16 cellular contexts compared by ENCODE assay signal in the genomic region with DNA sequence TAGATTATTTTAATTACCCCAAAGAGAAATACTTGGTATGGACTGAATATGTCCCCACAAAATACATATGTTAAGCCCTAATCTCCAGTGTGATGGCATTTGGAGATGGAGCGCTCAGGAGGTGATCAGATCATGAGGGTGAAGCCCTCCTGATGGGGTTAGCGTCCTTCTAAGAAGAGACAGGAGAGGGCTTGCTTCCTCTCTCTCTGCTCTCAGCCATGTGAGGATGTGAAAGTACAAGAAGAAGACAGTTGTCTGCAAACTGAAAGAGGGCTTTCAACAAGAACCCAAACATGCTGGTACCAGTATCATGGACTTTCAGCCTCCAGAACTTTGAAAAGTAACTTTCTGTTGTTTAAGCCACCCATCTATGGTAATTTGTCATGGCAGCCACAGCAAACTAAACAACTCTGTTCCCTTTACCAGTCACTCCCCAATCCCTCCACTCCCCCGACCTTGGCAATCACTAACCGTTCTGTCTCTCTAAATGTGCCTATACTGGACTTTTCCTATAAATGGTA. TPM values are rescaled to one million over a fixed set of nuclear protein-coding genes. Genes with fewer than 3 reads are reported as not detected.
DNase-seq lines count a peak whose midpoint lies in the region; ATAC-seq and TF ChIP-seq lines count a peak whose summit lies in the region.
"Had no signal": no experiment of that assay in that cellular context is flagged by ENCODE, and none has a peak within 500 bp of the region (broad histone marks: within the 10 kb centered on the region; RNA-seq: fewer than 3 reads in every experiment).

No MANE protein-coding gene starts in this region.

- H3K4me1 ChIP-seq in naive thymus-derived CD4-positive, alpha-beta T cell (ENCODE audit: control insufficient read depth in 2 of 2, insufficient read depth in 2 of 2, low read length in 2 of 2): no peaks in the 10 kb centered on the region
- H3K4me1 ChIP-seq in adrenal gland (replicated peaks in 1 of 2): no peaks in the 10 kb centered on the region
- H3K4me1 ChIP-seq: colonic mucosa had no signal

- ATAC-seq in GM18868 (IDR thresholded peaks at IDR 0.05; ENCODE audit: unreplicated experiment): peak; percentile 30
- ATAC-seq in GM21576 (IDR thresholded peaks at IDR 0.05; ENCODE audit: unreplicated experiment): peak; percentile 46
- peak; percentile 35 for ATAC-seq in HG03460 (IDR thresholded peaks at IDR 0.05; ENCODE audit: unreplicated experiment)
- ATAC-seq in naive thymus-derived CD4-positive, alpha-beta T cell: peak; percentile 30
- ATAC-seq in GM21381 (IDR thresholded peaks at IDR 0.05; ENCODE audit: unreplicated experiment): no peak
- ATAC-seq: activated CD8-positive, alpha-beta T cell treated with anti-CD3 and anti-CD28 coated beads, Interleukin-2, amount 10 ng/mL, durations not matched to agents 7 days and 5 days had no signal

- POLR2A ChIA-PET in naive thymus-derived CD4-positive, alpha-beta T cell (lab: Charles Lee): no interaction called here

- no peaks in the 10 kb centered on the region for H3K36me3 ChIP-seq in naive thymus-derived CD4-positive, alpha-beta T cell (ENCODE audit: control insufficient read depth in 2 of 3, insufficient read depth in 3 of 3, low read length in 3 of 3)
- no peaks in the 10 kb centered on the region for H3K36me3 ChIP-seq in adrenal gland (replicated peaks in 1 of 2)
- H3K36me3 ChIP-seq: colonic mucosa had no signal

- H3K4me3 Mint-ChIP-seq in naive thymus-derived CD4-positive, alpha-beta T cell: no peak overlapping the region
- H3K4me3 Mint-ChIP-seq: activated CD8-positive, alpha-beta T cell treated with anti-CD3 and anti-CD28 coated beads, Interleukin-2, amount 10 ng/mL, durations not matched to agents 7 days and 5 days; immature natural killer cell; nephron progenitor cell had no signal

- H3K9me3 Mint-ChIP-seq in naive thymus-derived CD4-positive, alpha-beta T cell: no peaks in the 10 kb centered on the region
- H3K9me3 Mint-ChIP-seq: activated T-helper 2 cell treated with anti-CD3 and anti-CD28 coated beads, Interferon-gamma antibody, Interleukin-2, Interleukin-4, amounts not matched to agents 10 μg/mL and 5 μg/mL and 100 μg/mL, durations not matched to agents 14 hours and 24 hours and 36 hours; immature natural killer cell; nephron progenitor cell had no signal

- H3K36me3 Mint-ChIP-seq in naive thymus-derived CD4-positive, alpha-beta T cell: no peaks in the 10 kb centered on the region
- H3K36me3 Mint-ChIP-seq: immature natural killer cell had no signal

- no peak overlapping the region for H3K27ac ChIP-seq in naive thymus-derived CD4-positive, alpha-beta T cell (ENCODE audit: low read depth, low read length)
- no peak overlapping the region for H3K27ac ChIP-seq in adrenal gland
- H3K27ac ChIP-seq: colonic mucosa had no signal

- TF ChIP-seq POLR2A in adrenal gland (IDR thresholded peaks at IDR 0.05): no peak

- intact Hi-C loops in naive thymus-derived CD4-positive, alpha-beta T cell (cut with micrococcal nuclease): no loop called here
- intact Hi-C loops in adrenal gland (cut with DNase I): no loop called here

- WGBS in adrenal gland, 4 donors: 85 to 97% (median 89%) methylated on average over 4 of the region's 4 CpGs

- no peak for DNase-seq in naive thymus-derived CD4-positive, alpha-beta T cell
- DNase-seq in NCI-H1092 treated with DMSO at 0.1 percent for 48 hours (lab: John Stamatoyannopoulos, UW): no peak
- no peak for DNase-seq in HuH-7 (ENCODE audit: low spot score)
- DNase-seq in adrenal gland: no peak
- DNase-seq: activated CD8-positive, alpha-beta T cell treated with anti-CD3 and anti-CD28 coated beads, Interleukin-2, amount 10 ng/mL, durations not matched to agents 7 days and 5 days; colonic mucosa; DND-41; immature natural killer cell; NCI-H1436 treated with DMSO at 0.1 percent for 48 hours; NCI-H2227 treated with DMSO at 0.1 percent for 48 hours; nephron progenitor cell had no signal

- peaks cover 0 to 2% (median 0%) of the 10 kb centered on the region in 7 donors for H3K4me1 Mint-ChIP-seq in naive thymus-derived CD4-positive, alpha-beta T cell
- H3K4me1 Mint-ChIP-seq: immature natural killer cell, nephron progenitor cell had no signal

- H3K4me3 ChIP-seq in naive thymus-derived CD4-positive, alpha-beta T cell (ENCODE audit: low read length): no peak overlapping the region
- H3K4me3 ChIP-seq in adrenal gland: no peak overlapping the region
- H3K4me3 ChIP-seq: colonic mucosa had no signal

- no peaks in the 10 kb centered on the region for H3K9me3 ChIP-seq in naive thymus-derived CD4-positive, alpha-beta T cell (ENCODE audit: control insufficient read depth in 2 of 3, low read length in 3 of 3)
- no peaks in the 10 kb centered on the region for H3K9me3 ChIP-seq in adrenal gland (replicated peaks in 1 of 3)
- H3K9me3 ChIP-seq: colonic mucosa had no signal

- H3K27me3 Mint-ChIP-seq in naive thymus-derived CD4-positive, alpha-beta T cell: peaks cover 2 to 11% (median 2%) of the 10 kb centered on the region in 5 donors

- no peak for TF ChIP-seq CTCF in adrenal gland (IDR thresholded peaks at IDR 0.05)

- H3K27ac Mint-ChIP-seq in naive thymus-derived CD4-positive, alpha-beta T cell: no peak overlapping the region
- H3K27ac Mint-ChIP-seq: activated CD8-positive, alpha-beta T cell treated with anti-CD3 and anti-CD28 coated beads, Interleukin-2, amount 10 ng/mL, durations not matched to agents 7 days and 5 days; activated T-helper 2 cell treated with anti-CD3 and anti-CD28 coated beads, Interferon-gamma antibody, Interleukin-2, Interleukin-4, amounts not matched to agents 10 μg/mL and 5 μg/mL and 100 μg/mL, durations not matched to agents 14 hours and 24 hours and 36 hours; immature natural killer cell; nephron progenitor cell had no signal

- no peaks in the 10 kb centered on the region for H3K27me3 ChIP-seq in naive thymus-derived CD4-positive, alpha-beta T cell (ENCODE audit: control insufficient read depth in 2 of 2, insufficient read depth in 2 of 2, low read length in 2 of 2)
- H3K27me3 ChIP-seq in adrenal gland: no peaks in the 10 kb centered on the region
- H3K27me3 ChIP-seq: colonic mucosa had no signal

- CTCF ChIA-PET in naive thymus-derived CD4-positive, alpha-beta T cell (lab: Charles Lee): no interaction called here

RNA-seq across cellular contexts. Expression of a gene that starts 47.4 kb away (rescaled TPM):
- 1 to 10 TPM in 1 of 5 experiments, under 1 TPM in 4; 0.16 to 2.5 (median 0.42) TPM for total RNA-seq in naive thymus-derived CD4-positive, alpha-beta T cell
- not detected for polyA plus RNA-seq in naive thymus-derived CD4-positive, alpha-beta T cell
- 1 to 10 TPM in 7 of 8 donors, under 1 TPM in 1; 0.60 to 4.0 (median 2.0) TPM for total RNA-seq in adrenal gland
- polyA plus RNA-seq in adrenal gland: 1 to 10 TPM; 1.0 to 1.9 (median 1.1) TPM
